In the genomic region with DNA sequence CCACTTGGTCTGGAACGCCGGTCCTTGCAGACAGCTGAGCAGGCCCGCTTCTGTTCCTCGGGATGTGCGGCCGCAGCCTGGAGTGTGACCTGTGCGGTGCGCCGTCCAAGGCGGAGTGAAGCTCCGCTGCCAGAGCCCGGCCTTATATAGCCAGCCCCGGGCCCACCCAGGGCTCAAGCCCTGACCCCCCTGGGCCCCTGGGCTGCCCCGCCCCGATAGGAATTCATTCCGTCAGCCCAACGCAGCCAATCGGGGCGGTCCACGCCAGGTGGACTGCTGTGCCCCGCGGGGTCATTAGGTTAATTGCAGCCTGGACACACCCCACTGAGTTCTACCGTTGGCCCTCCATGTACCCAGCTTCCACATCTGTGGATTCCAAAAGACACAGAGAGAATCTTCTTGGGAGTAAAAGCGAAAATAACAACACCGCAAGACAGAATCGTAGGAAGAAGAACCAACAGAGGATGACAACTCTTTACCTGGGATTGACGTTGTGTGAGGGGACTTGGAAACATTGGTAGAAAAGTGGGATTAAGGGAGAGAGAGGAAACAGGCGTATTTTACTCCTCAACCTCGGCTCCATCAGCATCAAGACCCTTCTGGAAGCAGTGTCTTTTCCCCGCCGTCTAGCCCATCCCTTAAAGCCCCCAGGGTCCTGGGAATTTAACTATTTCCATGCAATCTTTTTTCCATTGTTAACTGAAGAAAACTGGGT, we compare ENCODE assay signal across 8 cellular contexts. TPM values are rescaled to one million over a fixed set of nuclear protein-coding genes. Genes with fewer than 3 reads are reported as not detected.
A peak's percentile ranks its signal among the peaks of the same experiment; 100 is the strongest.
DNase-seq lines count a peak whose midpoint lies in the region; ATAC-seq and TF ChIP-seq lines count a peak whose summit lies in the region.
"Not testable (repeated sequence)": the region's sequence is repeated elsewhere in the genome, so short reads cannot be mapped to it uniquely, and the experiment has no call there.

No MANE protein-coding gene starts in this region.

- TF ChIP-seq POLR2A in right lobe of liver (IDR thresholded peaks at IDR 0.05), result not testable (repeated sequence)

- intact Hi-C loops in left ventricle myocardium superior (cut with micrococcal nuclease); right lobe of liver (cut with DNase I): not testable (repeated sequence)

- not testable (repeated sequence) for H3K4me1 Mint-ChIP-seq in activated naive CD8-positive, alpha-beta T cell treated with anti-CD3 and anti-CD28 coated beads, Interleukin-2, amount 10 ng/mL, durations not matched to agents 7 days and 5 days

- not testable (repeated sequence) for H3K4me1 ChIP-seq in foreskin keratinocyte, right lobe of liver

- H3K9me3 Mint-ChIP-seq in activated naive CD8-positive, alpha-beta T cell treated with anti-CD3 and anti-CD28 coated beads, Interleukin-2, amount 10 ng/mL, durations not matched to agents 7 days and 5 days, result not testable (repeated sequence)

- not testable (repeated sequence) for H3K4me3 Mint-ChIP-seq in activated naive CD8-positive, alpha-beta T cell treated with anti-CD3 and anti-CD28 coated beads, Interleukin-2, amount 10 ng/mL, durations not matched to agents 7 days and 5 days

- peak; percentile 7 for DNase-seq in Daoy (ENCODE audit: low read depth)
- peak; percentile 21 for DNase-seq in SK-MEL-5 (ENCODE audit: low read depth, low spot score)
- DNase-seq in activated naive CD8-positive, alpha-beta T cell treated with anti-CD3 and anti-CD28 coated beads, Interleukin-2, amount 10 ng/mL, durations not matched to agents 7 days and 5 days; foreskin keratinocyte; left ventricle myocardium superior; right lobe of liver; omental fat pad (ENCODE audit: low spot score); stimulated activated naive CD8-positive, alpha-beta T cell treated with anti-CD3 and anti-CD28 coated beads, Interleukin-15, Interleukin-2, amounts not matched to agents 100 U/mL and 50 U/mL, for 24 hours: not testable (repeated sequence)

- not testable (repeated sequence) for H3K27me3 Mint-ChIP-seq in activated naive CD8-positive, alpha-beta T cell treated with anti-CD3 and anti-CD28 coated beads, Interleukin-2, amount 10 ng/mL, durations not matched to agents 7 days and 5 days

- H3K27me3 ChIP-seq in foreskin keratinocyte, right lobe of liver: not testable (repeated sequence)

- H3K27ac Mint-ChIP-seq in activated naive CD8-positive, alpha-beta T cell treated with anti-CD3 and anti-CD28 coated beads, Interleukin-2, amount 10 ng/mL, durations not matched to agents 7 days and 5 days, result not testable (repeated sequence)

- in situ Hi-C loops in SK-MEL-5 (cut with HindIII; ENCODE audit: low pct_unique_long_range_greater_than_20kb, low sequenced_read_pairs), result not testable (repeated sequence)

- not testable (repeated sequence) for TF ChIP-seq CTCF in foreskin keratinocyte (conservative IDR thresholded peaks at IDR 0.05); right lobe of liver (IDR thresholded peaks at IDR 0.05); omental fat pad (IDR thresholded peaks at IDR 0.05)

- 86% methylated on average over 8 of the region's 31 CpGs for WGBS in right lobe of liver (ENCODE audit: insufficient coverage, low coverage, low lambda C conversion rate, missing lambda C conversion rate)

- POLR2A ChIA-PET in activated naive CD8-positive, alpha-beta T cell treated with anti-CD3 and anti-CD28 coated beads, Interleukin-2, amount 10 ng/mL, durations not matched to agents 7 days and 5 days (lab: Charles Lee), result not testable (repeated sequence)

- not testable (repeated sequence) for H3K9me3 ChIP-seq in right lobe of liver

- peak; percentile 30 for ATAC-seq in activated naive CD8-positive, alpha-beta T cell treated with anti-CD3 and anti-CD28 coated beads, Interleukin-2, amount 10 ng/mL, durations not matched to agents 7 days and 5 days (ENCODE audit: low read depth)
- ATAC-seq in foreskin keratinocyte (peak; percentile 18), left ventricle myocardium superior (peak; percentile 52), right lobe of liver (peak; percentile 11 to 43 (median 20)), omental fat pad (ENCODE audit: low FRiP score) (peak; percentile 46)
- peak; percentile 11 for ATAC-seq in stimulated activated naive CD8-positive, alpha-beta T cell treated with anti-CD3 and anti-CD28 coated beads, Interleukin-15, Interleukin-2, amounts not matched to agents 100 U/mL and 50 U/mL, for 24 hours

- not testable (repeated sequence) for H3K36me3 Mint-ChIP-seq in activated naive CD8-positive, alpha-beta T cell treated with anti-CD3 and anti-CD28 coated beads, Interleukin-2, amount 10 ng/mL, durations not matched to agents 7 days and 5 days

- H3K4me3 ChIP-seq in right lobe of liver, result not testable (repeated sequence)

- not testable (repeated sequence) for H3K27ac ChIP-seq in foreskin keratinocyte, right lobe of liver

- H3K36me3 ChIP-seq in right lobe of liver, result not testable (repeated sequence)

RNA-seq across cellular contexts. Expression of a gene that starts 47.3 kb away (rescaled TPM):
- 0.98 and 3.7 TPM in 2 replicates for total RNA-seq in Daoy (2014; rRNA removed; shearing (Covaris generic))
- 9.5 and 10.0 TPM in 2 replicates for total RNA-seq in SK-MEL-5 (2014; rRNA removed; shearing (Covaris generic))
- polyA plus RNA-seq in SK-MEL-5 (2015; cell fraction: cytosol; rRNA removed), result 4.2 and 5.3 TPM in 2 replicates
- 94.8 and 119 TPM in 2 replicates for polyA plus RNA-seq in SK-MEL-5 (2015; cell fraction: nucleus; rRNA removed)
- under 1 TPM; 0.43 to 0.58 TPM for total RNA-seq in activated naive CD8-positive, alpha-beta T cell treated with anti-CD3 and anti-CD28 coated beads, Interleukin-2, amount 10 ng/mL, durations not matched to agents 7 days and 5 days
- total RNA-seq in foreskin keratinocyte (0.95 and 1.3 TPM in 2 replicates), left ventricle myocardium superior (2.7 TPM), right lobe of liver (1 to 10 TPM; 1.2 to 5.1 (median 2.7) TPM), omental fat pad (1 to 10 TPM; 2.9 to 7.8 (median 5.9) TPM)
- polyA plus RNA-seq in foreskin keratinocyte, result 0.51 and 0.63 TPM in 2 replicates

RNA-seq across cellular contexts. Expression of a gene that starts 47.4 kb away (rescaled TPM):
- 15.8 and 17.6 TPM in 2 replicates for total RNA-seq in Daoy (2014; rRNA removed; shearing (Covaris generic))
- total RNA-seq in SK-MEL-5 (2014; rRNA removed; shearing (Covaris generic)), result 29.0 and 32.3 TPM in 2 replicates
- polyA plus RNA-seq in SK-MEL-5 (2015; cell fraction: cytosol; rRNA removed), result 14.7 and 16.8 TPM in 2 replicates
- 33.1 and 38.1 TPM in 2 replicates for polyA plus RNA-seq in SK-MEL-5 (2015; cell fraction: nucleus; rRNA removed)
- 10 to 100 TPM; 34.4 to 34.6 TPM for total RNA-seq in activated naive CD8-positive, alpha-beta T cell treated with anti-CD3 and anti-CD28 coated beads, Interleukin-2, amount 10 ng/mL, durations not matched to agents 7 days and 5 days
- total RNA-seq in foreskin keratinocyte (11.9 and 12.3 TPM in 2 replicates), left ventricle myocardium superior (29.6 TPM), right lobe of liver (10 to 100 TPM in 5 of 6 experiments, 1 to 10 TPM in 1; 8.3 to 21.8 (median 13.3) TPM), omental fat pad (10 to 100 TPM; 17.7 to 24.9 (median 23.4) TPM)
- 3.8 and 4.5 TPM in 2 replicates for polyA plus RNA-seq in foreskin keratinocyte
